ENCODE assay signal across 9 cellular contexts in genomic region chr2:127400897-127401756, GRCh38. TPM values are rescaled to one million over a fixed set of nuclear protein-coding genes. Genes with fewer than 3 reads are reported as not detected.
DNase-seq lines count a peak whose midpoint lies in the region; ATAC-seq and TF ChIP-seq lines count a peak whose summit lies in the region.
"Had no signal": no experiment of that assay in that cellular context is flagged by ENCODE, and none has a peak within 500 bp of the region (broad histone marks: within the 10 kb centered on the region; RNA-seq: fewer than 3 reads in every experiment).

No MANE protein-coding gene starts in this region.

- H3K27ac Mint-ChIP-seq in GM23338 (no peak overlapping the region), glutamatergic neuron (ENCODE audit: unreplicated experiment) (no peak overlapping the region)

- H3K9me2 ChIP-seq in GM23338 (ENCODE audit: insufficient read depth): no peaks in the 10 kb centered on the region

- no peak overlapping the region for H3K9ac ChIP-seq in rectal smooth muscle tissue (ENCODE audit: low read length)

- H3K27ac ChIP-seq in GM23338 (ENCODE audit: low read depth): no peak overlapping the region
- H3K27ac ChIP-seq in esophagus muscularis mucosa (replicated peaks in 1 of 4): peak overlapping the region in 1 of 4 donors; percentile 43
- no peak overlapping the region for H3K27ac ChIP-seq in rectal smooth muscle tissue (ENCODE audit: low read depth, low read length)
- H3K27ac ChIP-seq: adrenal gland had no signal

- H3K4me1 Mint-ChIP-seq in GM23338 (peaks cover 18% of the 10 kb centered on the region; the same call in 2 of the 3 replicates), glutamatergic neuron (ENCODE audit: low read depth, unreplicated experiment) (no peaks in the 10 kb centered on the region)

- H3K27me3 ChIP-seq in GM23338 (ENCODE audit: insufficient read depth) (0 out of 2 replicates have a peak, but pooled peaks cover 6% of the 10 kb centered on the region), esophagus muscularis mucosa (no peaks in the 10 kb centered on the region), rectal smooth muscle tissue (ENCODE audit: control insufficient read depth, insufficient read depth, low read length) (no peaks in the 10 kb centered on the region)
- H3K27me3 ChIP-seq: adrenal gland had no signal

- DNase-seq in GM23338 (ENCODE audit: low spot score): peak; percentile 68
- DNase-seq in NCI-H226: peak; percentile 89
- DNase-seq in esophagus muscularis mucosa (ENCODE audit: extremely low spot score): peak; percentile 84
- DNase-seq in SIG-M5 (lab: John Stamatoyannopoulos, UW): no peak
- DNase-seq in glutamatergic neuron: no peak
- DNase-seq in NCI-H1417 treated with DMSO at 0.1 percent for 48 hours (lab: John Stamatoyannopoulos, UW): no peak

- peak overlapping the region; percentile 95 for H2AFZ ChIP-seq in GM23338

- H3K9me3 Mint-ChIP-seq in GM23338: no peaks in the 10 kb centered on the region
- no peaks in the 10 kb centered on the region for H3K9me3 Mint-ChIP-seq in glutamatergic neuron (ENCODE audit: unreplicated experiment)

- 34% methylated on average over 15 of the region's 39 CpGs for WGBS in esophagus muscularis mucosa

- no peak for TF ChIP-seq CTCF in GM23338 (conservative IDR thresholded peaks at IDR 0.05; ENCODE audit: low read depth in 2 of 2)
- no peak for TF ChIP-seq CTCF in esophagus muscularis mucosa (IDR thresholded peaks at IDR 0.05)
- TF ChIP-seq CTCF in glutamatergic neuron (IDR thresholded peaks at IDR 0.05; ENCODE audit: partially characterized antibody, unreplicated experiment): no peak

- TF ChIP-seq POLR2A in esophagus muscularis mucosa (IDR thresholded peaks at IDR 0.05; ENCODE audit: low read depth): no peak

- no peaks in the 10 kb centered on the region for H3K79me2 ChIP-seq in GM23338 (replicated peaks; ENCODE audit: insufficient read depth)

- no peaks in the 10 kb centered on the region for H3F3A ChIP-seq in GM23338 (replicated peaks; ENCODE audit: low read depth)

- TF ChIP-seq EP300 in esophagus muscularis mucosa (IDR thresholded peaks at IDR 0.05): no peak

- H3K9me3 ChIP-seq in esophagus muscularis mucosa: no peaks in the 10 kb centered on the region
- H3K9me3 ChIP-seq: adrenal gland had no signal

- peak overlapping the region; percentile 46; the same call in 1 of the 2 replicates for H3K4me3 ChIP-seq in GM23338
- H3K4me3 ChIP-seq in esophagus muscularis mucosa: peak overlapping the region; percentile 25 to 30 (median 29)
- peak overlapping the region; percentile 46 for H3K4me3 ChIP-seq in rectal smooth muscle tissue (ENCODE audit: low read length)
- H3K4me3 ChIP-seq: adrenal gland had no signal

- ATAC-seq in GM23338: peak; percentile 78
- ATAC-seq in HG03432 (IDR thresholded peaks at IDR 0.05; ENCODE audit: unreplicated experiment): no peak

- H4K20me1 ChIP-seq in GM23338 (replicated peaks; ENCODE audit: insufficient read depth): no peaks in the 10 kb centered on the region

- H3K27me3 Mint-ChIP-seq in GM23338 (ENCODE audit: insufficient read depth, low read depth, poor library complexity): peaks cover 6% of the 10 kb centered on the region
- peaks cover 4% of the 10 kb centered on the region for H3K27me3 Mint-ChIP-seq in glutamatergic neuron (ENCODE audit: unreplicated experiment)

- H3K4me2 ChIP-seq in GM23338: peak overlapping the region; percentile 81

- H3K36me3 ChIP-seq in GM23338 (ENCODE audit: insufficient read depth) (no peaks in the 10 kb centered on the region), esophagus muscularis mucosa (no peaks in the 10 kb centered on the region), rectal smooth muscle tissue (ENCODE audit: control insufficient read depth, insufficient read depth, low read length) (no peaks in the 10 kb centered on the region)
- H3K36me3 ChIP-seq: adrenal gland had no signal

- intact Hi-C loops in esophagus muscularis mucosa (cut with DNase I): no loop called here

- H3K4me3 Mint-ChIP-seq in GM23338: no peak overlapping the region
- H3K4me3 Mint-ChIP-seq in glutamatergic neuron (ENCODE audit: unreplicated experiment): no peak overlapping the region

- H3K36me3 Mint-ChIP-seq in GM23338 (ENCODE audit: low read depth) (no peaks in the 10 kb centered on the region), glutamatergic neuron (ENCODE audit: unreplicated experiment) (no peaks in the 10 kb centered on the region)

- peaks cover 9% of the 10 kb centered on the region for H3K4me1 ChIP-seq in GM23338 (ENCODE audit: insufficient read depth)
- peaks cover 11 to 26% (median 22%) of the 10 kb centered on the region in 4 donors for H3K4me1 ChIP-seq in esophagus muscularis mucosa
- peaks cover 8% of the 10 kb centered on the region for H3K4me1 ChIP-seq in rectal smooth muscle tissue (ENCODE audit: control insufficient read depth, insufficient read depth, low read length)

TF ChIP-seq in GM23338, 12 proteins besides CTCF, POLR2A, EP300 and RAD21 (continues in another document):
- TF ChIP-seq, protein P1, sequence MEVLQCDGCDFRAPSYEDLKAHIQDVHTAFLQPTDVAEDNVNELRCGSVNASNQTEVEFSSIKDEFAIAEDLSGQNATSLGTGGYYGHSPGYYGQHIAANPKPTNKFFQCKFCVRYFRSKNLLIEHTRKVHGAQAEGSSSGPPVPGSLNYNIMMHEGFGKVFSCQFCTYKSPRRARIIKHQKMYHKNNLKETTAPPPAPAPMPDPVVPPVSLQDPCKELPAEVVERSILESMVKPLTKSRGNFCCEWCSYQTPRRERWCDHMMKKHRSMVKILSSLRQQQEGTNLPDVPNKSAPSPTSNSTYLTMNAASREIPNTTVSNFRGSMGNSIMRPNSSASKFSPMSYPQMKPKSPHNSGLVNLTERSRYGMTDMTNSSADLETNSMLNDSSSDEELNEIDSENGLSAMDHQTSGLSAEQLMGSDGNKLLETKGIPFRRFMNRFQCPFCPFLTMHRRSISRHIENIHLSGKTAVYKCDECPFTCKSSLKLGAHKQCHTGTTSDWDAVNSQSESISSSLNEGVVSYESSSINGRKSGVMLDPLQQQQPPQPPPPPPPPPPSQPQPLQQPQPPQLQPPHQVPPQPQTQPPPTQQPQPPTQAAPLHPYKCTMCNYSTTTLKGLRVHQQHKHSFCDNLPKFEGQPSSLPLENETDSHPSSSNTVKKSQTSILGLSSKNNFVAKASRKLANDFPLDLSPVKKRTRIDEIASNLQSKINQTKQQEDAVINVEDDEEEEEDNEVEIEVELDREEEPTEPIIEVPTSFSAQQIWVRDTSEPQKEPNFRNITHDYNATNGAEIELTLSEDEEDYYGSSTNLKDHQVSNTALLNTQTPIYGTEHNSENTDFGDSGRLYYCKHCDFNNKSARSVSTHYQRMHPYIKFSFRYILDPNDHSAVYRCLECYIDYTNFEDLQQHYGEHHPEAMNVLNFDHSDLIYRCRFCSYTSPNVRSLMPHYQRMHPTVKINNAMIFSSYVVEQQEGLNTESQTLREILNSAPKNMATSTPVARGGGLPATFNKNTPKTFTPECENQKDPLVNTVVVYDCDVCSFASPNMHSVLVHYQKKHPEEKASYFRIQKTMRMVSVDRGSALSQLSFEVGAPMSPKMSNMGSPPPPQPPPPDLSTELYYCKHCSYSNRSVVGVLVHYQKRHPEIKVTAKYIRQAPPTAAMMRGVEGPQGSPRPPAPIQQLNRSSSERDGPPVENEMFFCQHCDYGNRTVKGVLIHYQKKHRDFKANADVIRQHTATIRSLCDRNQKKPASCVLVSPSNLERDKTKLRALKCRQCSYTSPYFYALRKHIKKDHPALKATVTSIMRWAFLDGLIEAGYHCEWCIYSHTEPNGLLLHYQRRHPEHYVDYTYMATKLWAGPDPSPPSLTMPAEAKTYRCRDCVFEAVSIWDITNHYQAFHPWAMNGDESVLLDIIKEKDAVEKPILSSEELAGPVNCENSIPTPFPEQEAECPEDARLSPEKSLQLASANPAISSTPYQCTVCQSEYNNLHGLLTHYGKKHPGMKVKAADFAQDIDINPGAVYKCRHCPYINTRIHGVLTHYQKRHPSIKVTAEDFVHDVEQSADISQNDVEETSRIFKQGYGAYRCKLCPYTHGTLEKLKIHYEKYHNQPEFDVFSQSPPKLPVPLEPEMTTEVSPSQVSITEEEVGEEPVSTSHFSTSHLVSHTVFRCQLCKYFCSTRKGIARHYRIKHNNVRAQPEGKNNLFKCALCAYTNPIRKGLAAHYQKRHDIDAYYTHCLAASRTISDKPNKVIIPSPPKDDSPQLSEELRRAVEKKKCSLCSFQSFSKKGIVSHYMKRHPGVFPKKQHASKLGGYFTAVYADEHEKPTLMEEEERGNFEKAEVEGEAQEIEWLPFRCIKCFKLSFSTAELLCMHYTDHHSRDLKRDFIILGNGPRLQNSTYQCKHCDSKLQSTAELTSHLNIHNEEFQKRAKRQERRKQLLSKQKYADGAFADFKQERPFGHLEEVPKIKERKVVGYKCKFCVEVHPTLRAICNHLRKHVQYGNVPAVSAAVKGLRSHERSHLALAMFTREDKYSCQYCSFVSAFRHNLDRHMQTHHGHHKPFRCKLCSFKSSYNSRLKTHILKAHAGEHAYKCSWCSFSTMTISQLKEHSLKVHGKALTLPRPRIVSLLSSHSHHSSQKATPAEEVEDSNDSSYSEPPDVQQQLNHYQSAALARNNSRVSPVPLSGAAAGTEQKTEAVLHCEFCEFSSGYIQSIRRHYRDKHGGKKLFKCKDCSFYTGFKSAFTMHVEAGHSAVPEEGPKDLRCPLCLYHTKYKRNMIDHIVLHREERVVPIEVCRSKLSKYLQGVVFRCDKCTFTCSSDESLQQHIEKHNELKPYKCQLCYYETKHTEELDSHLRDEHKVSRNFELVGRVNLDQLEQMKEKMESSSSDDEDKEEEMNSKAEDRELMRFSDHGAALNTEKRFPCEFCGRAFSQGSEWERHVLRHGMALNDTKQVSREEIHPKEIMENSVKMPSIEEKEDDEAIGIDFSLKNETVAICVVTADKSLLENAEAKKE (CRISPR knock-in tag; IDR thresholded peaks at IDR 0.05): no peak
- TF ChIP-seq STAT1 (IDR thresholded peaks at IDR 0.05; ENCODE audit: unreplicated experiment) (no peak), EZH2 (IDR thresholded peaks at IDR 0.05; ENCODE audit: low read depth, unreplicated experiment) (no peak), ZNF114 (CRISPR knock-in tag; IDR thresholded peaks at IDR 0.05) (no peak)

RNA-seq across cellular contexts. Expression of gene MAP3K2, which starts 13.4 kb away (rescaled TPM):
- total RNA-seq in GM23338 (2014; rRNA removed; shearing (Covaris generic)): 23.5 and 24.7 TPM in 2 replicates
- polyA plus RNA-seq in GM23338 (2016; fragmentation: Nextera tagmentation; extraction: Ambion mirVana): 7.3 and 10.2 TPM in 2 replicates
- total RNA-seq in esophagus muscularis mucosa (10 to 100 TPM; 51.4 to 68.6 (median 66.2) TPM), glutamatergic neuron (ENCODE audit: unreplicated experiment) (42.7 TPM)

RNA-seq across cellular contexts. Expression of gene PROC, which starts 17.1 kb away (rescaled TPM):
- 1.2 and 1.7 TPM in 2 replicates for total RNA-seq in GM23338 (2014; rRNA removed; shearing (Covaris generic))
- polyA plus RNA-seq in GM23338 (2016; fragmentation: Nextera tagmentation; extraction: Ambion mirVana): 2.4 and 2.7 TPM in 2 replicates
- total RNA-seq in esophagus muscularis mucosa: not detected
- total RNA-seq in glutamatergic neuron (ENCODE audit: unreplicated experiment): not detected
- total RNA-seq: adrenal gland had no signal

Comparison
In these comparisons a context has a peak if more than half of its experiments do, and no peak if none do; other contexts are left out.
1. DNase-seq: peak in GM23338 (single experiment), NCI-H226 (single experiment) and esophagus muscularis mucosa (single experiment); none in SIG-M5 (single experiment), glutamatergic neuron (single experiment) and NCI-H1417 treated with DMSO at 0.1 percent for 48 hours (single experiment).
2. Peak in every context shown above with its lines, with median percentiles within 50 percentile points of each other: H3K4me3 ChIP-seq.